Comparison of ENCODE assay signal across 1 cellular context in genomic region chr9:26947736-26948135, GRCh38.
TF ChIP-seq lines count a peak whose summit lies in the region.

No MANE protein-coding gene starts in this region.

TF ChIP-seq in H1, 55 proteins besides CTCF, POLR2A, EP300 and RAD21:
- TF ChIP-seq FOSL1 (IDR thresholded peaks at IDR 0.05; ENCODE audit: insufficient read depth, low read depth, low read length) (no peak), KDM1A (IDR thresholded peaks at IDR 0.05; ENCODE audit: borderline replicate concordance, low read length) (no peak), ZNF274 (IDR thresholded peaks at IDR 0.05; ENCODE audit: borderline replicate concordance, extremely low read depth, low read length) (no peak), RXRA (IDR thresholded peaks at IDR 0.05; ENCODE audit: insufficient read depth, low read depth, low read length) (no peak), CEBPB (IDR thresholded peaks at IDR 0.05; ENCODE audit: low read depth, low read length) (no peak), RBBP5 (IDR thresholded peaks at IDR 0.05; ENCODE audit: borderline replicate concordance, low read depth, low read length) (no peak), NRF1 (IDR thresholded peaks at IDR 0.05; ENCODE audit: low read depth, low read length) (no peak), CHD2 (IDR thresholded peaks at IDR 0.05; ENCODE audit: low read length) (no peak), SIRT6 (IDR thresholded peaks at IDR 0.05; ENCODE audit: low read length) (no peak), POU5F1 (IDR thresholded peaks at IDR 0.05; ENCODE audit: low read depth, low read length) (no peak), SP4 (IDR thresholded peaks at IDR 0.05; ENCODE audit: low read length) (no peak), CHD1 (IDR thresholded peaks at IDR 0.05; ENCODE audit: low read depth, low read length) (no peak), HDAC6 (IDR thresholded peaks at IDR 0.05; ENCODE audit: low read depth, low read length) (no peak), CREB1 (IDR thresholded peaks at IDR 0.05) (no peak), E2F6 (IDR thresholded peaks at IDR 0.05) (no peak), BCL11A (IDR thresholded peaks at IDR 0.05; ENCODE audit: low read depth in 2 of 2, low read length in 2 of 2) (no peak), POLR2AphosphoS5 (IDR thresholded peaks at IDR 0.05; ENCODE audit: low read depth, low read length) (no peak), TBP (IDR thresholded peaks at IDR 0.05; ENCODE audit: low read depth, low read length) (no peak), NANOG (IDR thresholded peaks at IDR 0.05; ENCODE audit: insufficient read depth, low read depth, low read length, poor library complexity, severe bottlenecking) (no peak), TCF12 (IDR thresholded peaks at IDR 0.05; ENCODE audit: low read depth, low read length) (no peak)
